16 cellular contexts compared by ENCODE assay signal in the genomic region with DNA sequence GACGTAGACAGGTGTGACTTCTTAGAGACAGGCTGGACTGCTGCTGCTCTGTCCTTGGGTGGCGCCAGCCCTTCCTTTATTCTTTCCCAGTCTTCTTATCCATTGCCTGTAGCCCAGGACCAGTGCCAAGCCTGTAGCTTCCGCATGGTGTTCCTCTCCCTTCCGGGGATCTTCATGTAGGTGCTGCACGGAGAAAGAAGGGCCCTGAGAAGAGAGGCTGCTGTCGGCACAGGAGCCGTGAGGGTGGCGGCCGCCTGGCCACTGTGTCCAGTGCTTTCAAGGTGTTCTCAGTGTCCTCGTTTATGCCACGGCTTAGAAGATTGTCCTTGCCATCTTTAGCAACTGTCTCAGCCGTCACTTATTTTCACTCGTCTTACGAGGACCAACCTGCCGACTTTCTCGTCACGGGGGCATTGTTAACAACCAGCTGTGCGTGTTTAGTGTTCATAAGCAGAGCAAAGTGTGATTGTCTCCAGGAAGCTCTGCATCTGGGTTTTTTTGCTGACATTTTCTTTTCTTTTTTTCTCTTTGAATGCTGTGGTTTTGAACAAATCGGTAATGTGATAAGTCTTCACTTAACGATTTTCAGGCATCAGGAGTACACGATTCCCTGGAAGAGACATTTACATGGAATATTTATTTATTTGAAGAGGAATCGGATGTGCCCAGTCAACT.
A peak's percentile ranks its signal among the peaks of the same experiment; 100 is the strongest.
DNase-seq lines count a peak whose midpoint lies in the region; TF ChIP-seq lines count a peak whose summit lies in the region.
"Had no signal": no experiment of that assay in that cellular context is flagged by ENCODE, and none has a peak within 500 bp of the region (broad histone marks: within the 10 kb centered on the region; RNA-seq: fewer than 3 reads in every experiment).

No MANE protein-coding gene starts in this region.

- H3K27me3 ChIP-seq in H7 (ENCODE audit: control insufficient read depth, insufficient read depth, low read length): no peaks in the 10 kb centered on the region
- H3K27me3 ChIP-seq in endodermal cell (ENCODE audit: control insufficient read depth, insufficient read depth, low read length, poor library complexity, severe bottlenecking): no peaks in the 10 kb centered on the region
- H3K27me3 ChIP-seq in skeletal muscle satellite cell (ENCODE audit: control insufficient read depth, insufficient read depth, low read length): peaks cover 29% of the 10 kb centered on the region

- H3K36me3 ChIP-seq in H7 (replicated peaks; ENCODE audit: control insufficient read depth, insufficient read depth, low read length) (no peaks in the 10 kb centered on the region), endodermal cell (ENCODE audit: control insufficient read depth, insufficient read depth, low read length) (no peaks in the 10 kb centered on the region), skeletal muscle satellite cell (ENCODE audit: insufficient read depth, low read length) (no peaks in the 10 kb centered on the region)

- POLR2A ChIA-PET in RWPE1 (lab: Yijun Ruan, JAX; ENCODE audit: low non-redundant PET): no interaction called here

- no peaks in the 10 kb centered on the region for H3K9me3 Mint-ChIP-seq in endodermal cell
- H3K9me3 Mint-ChIP-seq: CD4-positive, alpha-beta memory T cell had no signal

- DNase-seq in H7 (peak; percentile 37), RWPE1 (ENCODE audit: low spot score) (no peak), endodermal cell (peak; percentile 17), T-helper 2 cell (no peak), LoVo (ENCODE audit: low spot score) (no peak), activated gamma-delta T cell treated with Interleukin-2 at 50 U/mL for 16 hours (no peak), T1000 (lab: John Stamatoyannopoulos, UW) (no peak)
- DNase-seq: CD4-positive, alpha-beta memory T cell; NCI-H1092 treated with DMSO at 0.1 percent for 48 hours; NCI-H1436 treated with DMSO at 0.1 percent for 48 hours; NCI-H1930; NCI-H226; NCI-H524; NCI-H774; NK-92 treated with Interleukin-12 subunit alpha and Interleukin-12 subunit beta, amount 100 ng/mL, for 24 hours had no signal

- H3K4me1 ChIP-seq in endodermal cell (ENCODE audit: control insufficient read depth, insufficient read depth, low read length) (no peaks in the 10 kb centered on the region), skeletal muscle satellite cell (ENCODE audit: control insufficient read depth, insufficient read depth, low read length) (peaks cover 23% of the 10 kb centered on the region)

- TF ChIP-seq CTCF in RWPE1 (conservative IDR thresholded peaks at IDR 0.05; ENCODE audit: low read depth): no peak
- no peak for TF ChIP-seq CTCF in endodermal cell (conservative IDR thresholded peaks at IDR 0.05)

- peak overlapping the region; percentile 3; the same call in 1 of the 2 replicates for H3K27ac ChIP-seq in RWPE1
- H3K27ac ChIP-seq in endodermal cell (ENCODE audit: low read depth, low read length): no peak overlapping the region

- H3K4me3 ChIP-seq in H7 (ENCODE audit: insufficient read depth, low read depth, low read length) (no peak overlapping the region), endodermal cell (ENCODE audit: low read length) (no peak overlapping the region), skeletal muscle satellite cell (ENCODE audit: low read length) (no peak overlapping the region)

- H3K27me3 Mint-ChIP-seq in endodermal cell (ENCODE audit: insufficient read depth): no peaks in the 10 kb centered on the region

- WGBS in endodermal cell (ENCODE audit: insufficient coverage in 1 of 2, insufficient read length in 1 of 2), 2 experiments: 93 to 97% methylated on average over 18 to 22 of the region's 22 CpGs

- CTCF ChIA-PET in RWPE1 (lab: Yijun Ruan, JAX): no interaction called here

- H3K36me3 Mint-ChIP-seq in endodermal cell (ENCODE audit: low read depth): no peaks in the 10 kb centered on the region
- H3K36me3 Mint-ChIP-seq: CD4-positive, alpha-beta memory T cell had no signal

- H3K4me2 ChIP-seq in skeletal muscle satellite cell (ENCODE audit: low read length): peak overlapping the region; percentile 69

- no peak overlapping the region for H3K27ac Mint-ChIP-seq in endodermal cell
- H3K27ac Mint-ChIP-seq: CD4-positive, alpha-beta memory T cell had no signal

- no peak overlapping the region for H3K4me3 Mint-ChIP-seq in endodermal cell
- H3K4me3 Mint-ChIP-seq: CD4-positive, alpha-beta memory T cell had no signal

- peaks cover 4% of the 10 kb centered on the region for H3K4me1 Mint-ChIP-seq in endodermal cell

- H3K9ac ChIP-seq in endodermal cell (ENCODE audit: extremely low read depth, low read length, poor library complexity, severe bottlenecking): no peak overlapping the region
- no peak overlapping the region for H3K9ac ChIP-seq in skeletal muscle satellite cell (ENCODE audit: low read depth, low read length)

- H3K9me3 ChIP-seq in endodermal cell (ENCODE audit: control insufficient read depth, low read length) (no peaks in the 10 kb centered on the region), skeletal muscle satellite cell (replicated peaks; ENCODE audit: low read length) (no peaks in the 10 kb centered on the region)

Comparison
In these comparisons a context has a peak if more than half of its experiments do, and no peak if none do; other contexts are left out.
1. DNase-seq: peak in H7 (single experiment) and endodermal cell (single experiment); none in RWPE1 (single experiment), T-helper 2 cell (0 of 5), LoVo (single experiment), activated gamma-delta T cell treated with Interleukin-2 at 50 U/mL for 16 hours (single experiment) and T1000 (single experiment).